Comparison of ENCODE assay signal across 24 cellular contexts in the genomic region with DNA sequence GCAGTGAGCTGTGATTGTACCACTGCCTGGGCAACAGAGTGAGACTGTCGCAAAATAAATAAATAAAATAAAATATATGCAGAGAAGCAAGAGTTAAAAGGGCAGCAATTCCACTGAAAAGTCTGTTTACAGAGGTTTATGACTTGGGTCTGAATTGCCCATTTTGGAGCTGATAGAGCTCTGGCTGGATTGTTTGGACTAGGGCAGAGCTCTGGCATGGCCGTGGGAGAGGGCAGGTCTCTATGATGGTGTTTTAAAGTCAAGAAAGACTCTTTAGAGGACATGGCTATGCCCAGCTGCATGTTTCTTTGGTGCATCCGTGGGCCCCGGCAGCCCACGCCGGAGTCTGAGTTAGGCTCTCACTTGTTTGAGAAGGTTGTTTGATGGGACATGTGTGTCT.
DNase-seq lines count a peak whose midpoint lies in the region; ATAC-seq and TF ChIP-seq lines count a peak whose summit lies in the region.
"Had no signal": no experiment of that assay in that cellular context is flagged by ENCODE, and none has a peak within 500 bp of the region (broad histone marks: within the 10 kb centered on the region; RNA-seq: fewer than 3 reads in every experiment).

No MANE protein-coding gene starts in this region.

- H3K4me3 Mint-ChIP-seq in type B pancreatic cell = no peak overlapping the region
- H3K4me3 Mint-ChIP-seq: CD14-positive monocyte; CD4-positive, alpha-beta T cell; CD8-positive, alpha-beta memory T cell; GM23338; HFFc6 had no signal

- H3K4me1 ChIP-seq in colonic mucosa = peaks cover 2% of the 10 kb centered on the region
- no peaks in the 10 kb centered on the region for H3K4me1 ChIP-seq in hepatocyte (ENCODE audit: insufficient read depth)
- H3K4me1 ChIP-seq in mucosa of descending colon (ENCODE audit: low read depth) = peaks cover 34% of the 10 kb centered on the region
- peaks cover 0 to 66% (median 32%) of the 10 kb centered on the region in 4 donors for H3K4me1 ChIP-seq in transverse colon
- H3K4me1 ChIP-seq: A549, BE2C, HAP-1 had no signal

- no peak overlapping the region for H3K27ac Mint-ChIP-seq in type B pancreatic cell
- H3K27ac Mint-ChIP-seq: CD14-positive monocyte; CD4-positive, alpha-beta T cell; GM23338; HFFc6 had no signal

- H3K4me2 ChIP-seq in hepatocyte = peak overlapping the region; percentile 35
- H3K4me2 ChIP-seq: A549; BLaER1 treated with 17β-estradiol and CSF1 and Interleukin-3, amounts not matched to agents 10 nM and 100 nM; GM23338 had no signal

- H3K4me1 Mint-ChIP-seq in type B pancreatic cell (ENCODE audit: unreplicated experiment) = peaks cover 14% of the 10 kb centered on the region

- 79% methylated on average over 6 of the region's 6 CpGs for WGBS in hepatocyte (ENCODE audit: low lambda C conversion rate, missing lambda C conversion rate)
- 56 to 60% methylated on average over 1 to 6 of the region's 6 CpGs for WGBS in transverse colon (ENCODE audit: low coverage in 1 of 2), 2 donors

- H3K4me3 ChIP-seq in colonic mucosa (no peak overlapping the region), hepatocyte (no peak overlapping the region), mucosa of descending colon (no peak overlapping the region), transverse colon (no peak overlapping the region)
- H3K4me3 ChIP-seq: A549; BLaER1 treated with 17β-estradiol and CSF1 and Interleukin-3, amounts not matched to agents 10 nM and 100 nM; GM12878; GM23338; HAP-1 had no signal

- no peaks in the 10 kb centered on the region for H3K36me3 ChIP-seq in colonic mucosa
- H3K36me3 ChIP-seq in hepatocyte (replicated peaks; ENCODE audit: insufficient read depth, low read depth) = no peaks in the 10 kb centered on the region
- H3K36me3 ChIP-seq in mucosa of descending colon (ENCODE audit: low read depth) = no peaks in the 10 kb centered on the region
- H3K36me3 ChIP-seq in transverse colon = no peaks in the 10 kb centered on the region
- H3K36me3 ChIP-seq: BE2C, HAP-1 had no signal

- DNase-seq in colonic mucosa (peak; percentile 67), hepatocyte (ENCODE audit: low spot score) (no peak), mucosa of descending colon (peak in 2 of 3 donors; percentile 48 to 50), transverse colon (peak; percentile 38), KBM-7 (no peak), type B pancreatic cell (ENCODE audit: extremely low spot score, unreplicated experiment) (no peak), islet precursor cell (no peak)
- DNase-seq: 8988T; ACHN; AML-193; BE2C; CD4-positive, alpha-beta T cell; CD8-positive, alpha-beta memory T cell; DMS 273 treated with DMSO at 0.1 percent for 48 hours; DMS79; EL; GDM1; HFFc6 had no signal

- H3K27me3 Mint-ChIP-seq in type B pancreatic cell = no peaks in the 10 kb centered on the region
- H3K27me3 Mint-ChIP-seq: CD4-positive, alpha-beta T cell; CD8-positive, alpha-beta memory T cell had no signal

- no peak for TF ChIP-seq EP300 in transverse colon (IDR thresholded peaks at IDR 0.05; ENCODE audit: low read depth)

- H3K79me2 ChIP-seq in hepatocyte = no peaks in the 10 kb centered on the region

- TF ChIP-seq CTCF in colonic mucosa (IDR thresholded peaks at IDR 0.05) (no peak), hepatocyte (IDR thresholded peaks at IDR 0.05; ENCODE audit: poor library complexity) (no peak), mucosa of descending colon (IDR thresholded peaks at IDR 0.05) (no peak), transverse colon (IDR thresholded peaks at IDR 0.05) (no peak), type B pancreatic cell (conservative IDR thresholded peaks at IDR 0.05) (no peak)

- H3K9me3 Mint-ChIP-seq in type B pancreatic cell = no peaks in the 10 kb centered on the region
- H3K9me3 Mint-ChIP-seq: CD4-positive, alpha-beta T cell; CD8-positive, alpha-beta memory T cell; GM23338; HFFc6 had no signal

- H3K9ac ChIP-seq in colonic mucosa (ENCODE audit: low read depth in 2 of 2, low read length in 2 of 2) = no peak overlapping the region
- H3K9ac ChIP-seq: BLaER1 treated with 17β-estradiol and CSF1 and Interleukin-3, amounts not matched to agents 10 nM and 100 nM had no signal

- H3K9me3 ChIP-seq in colonic mucosa = no peaks in the 10 kb centered on the region
- no peaks in the 10 kb centered on the region for H3K9me3 ChIP-seq in hepatocyte (ENCODE audit: low read depth)
- no peaks in the 10 kb centered on the region for H3K9me3 ChIP-seq in mucosa of descending colon
- H3K9me3 ChIP-seq in transverse colon = no peaks in the 10 kb centered on the region
- H3K9me3 ChIP-seq: A549; BE2C; BLaER1 treated with 17β-estradiol and CSF1 and Interleukin-3, amounts not matched to agents 10 nM and 100 nM; HAP-1 had no signal

- peak; percentile 76 for ATAC-seq in mucosa of descending colon
- ATAC-seq: A549, GM12878 had no signal

- H3K27me3 ChIP-seq in colonic mucosa = no peaks in the 10 kb centered on the region
- H3K27me3 ChIP-seq in hepatocyte = no peaks in the 10 kb centered on the region
- H3K27me3 ChIP-seq in transverse colon = no peaks in the 10 kb centered on the region
- H3K27me3 ChIP-seq: BE2C; BLaER1 treated with 17β-estradiol and CSF1 and Interleukin-3, amounts not matched to agents 10 nM and 100 nM had no signal

- H3K36me3 Mint-ChIP-seq in type B pancreatic cell = peaks cover 1% of the 10 kb centered on the region
- H3K36me3 Mint-ChIP-seq: CD14-positive monocyte; CD8-positive, alpha-beta memory T cell had no signal

- no peak for TF ChIP-seq POLR2A in transverse colon (IDR thresholded peaks at IDR 0.05)

- H3K27ac ChIP-seq in colonic mucosa = peak overlapping the region; percentile 48
- no peak overlapping the region for H3K27ac ChIP-seq in hepatocyte
- H3K27ac ChIP-seq in transverse colon = peak overlapping the region; percentile 53 to 77 (median 64)
- H3K27ac ChIP-seq: A549 had no signal

- in situ Hi-C loops in transverse colon (cut with MboI; ENCODE audit: low pct_ligation_motif_present in 1 of 4, low pct_unique_long_range_greater_than_20kb in 1 of 4, low sequenced_read_pairs in 3 of 4) (loop anchor here in 1 of 4 donors (25.0 kb wide), 1 partner anchor 233 kb away; no protein-coding TSS in a partner anchor), KBM-7 (cut with MboI; ENCODE audit: low pct_unique_long_range_greater_than_20kb, low sequenced_read_pairs) (no loop called here)

- no peaks in the 10 kb centered on the region for H4K20me1 ChIP-seq in hepatocyte (ENCODE audit: insufficient read depth, poor library complexity, severe bottlenecking)
- H4K20me1 ChIP-seq: BLaER1 treated with 17β-estradiol and CSF1 and Interleukin-3, amounts not matched to agents 10 nM and 100 nM had no signal

- H3K9me2 ChIP-seq in hepatocyte (replicated peaks; ENCODE audit: insufficient read depth) = no peaks in the 10 kb centered on the region

- intact Hi-C loops in colonic mucosa (cut with DNase I) = no loop called here
- intact Hi-C loops in mucosa of descending colon (cut with DNase I, micrococcal nuclease) = no loop called here
- intact Hi-C loops in transverse colon (cut with DNase I; ENCODE audit: low total_unique reads) = no loop called here

- H2AFZ ChIP-seq in hepatocyte = no peak overlapping the region
- H2AFZ ChIP-seq: GM23338 had no signal

Comparison
In these comparisons a context has a peak if more than half of its experiments do, and no peak if none do; other contexts are left out.
1. DNase-seq: peak in colonic mucosa (single experiment), mucosa of descending colon (2 of 3) and transverse colon (single experiment); none in hepatocyte (single experiment), KBM-7 (single experiment), type B pancreatic cell (single experiment) and islet precursor cell (single experiment).